10 cellular contexts compared by ENCODE assay signal in genomic region chr3:73484656-73485248, GRCh38.
DNase-seq lines count a peak whose midpoint lies in the region; ATAC-seq and TF ChIP-seq lines count a peak whose summit lies in the region.
"Had no signal": no experiment of that assay in that cellular context is flagged by ENCODE, and none has a peak within 500 bp of the region (broad histone marks: within the 10 kb centered on the region; RNA-seq: fewer than 3 reads in every experiment).

No MANE protein-coding gene starts in this region.

- no peak for TF ChIP-seq EP300 in ovary (IDR thresholded peaks at IDR 0.05)

- H3K4me1 ChIP-seq in ovary (ENCODE audit: insufficient read depth) = peaks cover 19% of the 10 kb centered on the region
- peaks cover 17 to 48% of the 10 kb centered on the region in 2 donors for H3K4me1 ChIP-seq in adrenal gland (replicated peaks in 1 of 2)

- H3K27me3 ChIP-seq in ovary (no peaks in the 10 kb centered on the region), adrenal gland (no peaks in the 10 kb centered on the region)

- no peaks in the 10 kb centered on the region for H3K9me3 ChIP-seq in ovary
- no peaks in the 10 kb centered on the region for H3K9me3 ChIP-seq in adrenal gland (replicated peaks in 1 of 3)

- 70 to 77% (median 75%) methylated on average over 7 of the region's 7 CpGs for WGBS in ovary, 3 donors
- WGBS in adrenal gland, 4 donors = 80 to 84% (median 82%) methylated on average over 7 of the region's 7 CpGs

- TF ChIP-seq POLR2A in ovary (IDR thresholded peaks at IDR 0.05) (no peak), adrenal gland (IDR thresholded peaks at IDR 0.05) (no peak)

- DNase-seq in AG20443 (ENCODE audit: low spot score) (peak; percentile 40), NCI-H69 (lab: John Stamatoyannopoulos, UW) (peak; percentile 5), posterior vena cava (ENCODE audit: low spot score) (no peak), ovary (no peak), adrenal gland (no peak), SIG-M5 (lab: John Stamatoyannopoulos, UW) (no peak)
- DNase-seq: activated CD8-positive, alpha-beta T cell treated with anti-CD3 and anti-CD28 coated beads for 36 hours; NCI-H526 treated with DMSO at 0.1 percent for 48 hours had no signal

- H3K36me3 ChIP-seq in ovary = no peaks in the 10 kb centered on the region
- H3K36me3 ChIP-seq in adrenal gland (replicated peaks in 1 of 2) = no peaks in the 10 kb centered on the region

- H3K4me3 ChIP-seq in ovary (no peak overlapping the region), adrenal gland (no peak overlapping the region)

- TF ChIP-seq CTCF in ovary (IDR thresholded peaks at IDR 0.05) (no peak), adrenal gland (IDR thresholded peaks at IDR 0.05) (no peak)

- ATAC-seq in GM19324 (IDR thresholded peaks at IDR 0.05; ENCODE audit: low FRiP score, unreplicated experiment) = peak; percentile 75
- peak; percentile 90 for ATAC-seq in HG02852 (IDR thresholded peaks at IDR 0.05; ENCODE audit: unreplicated experiment)
- ATAC-seq: activated CD8-positive, alpha-beta T cell treated with anti-CD3 and anti-CD28 coated beads for 36 hours had no signal

- no peak overlapping the region for H3K27ac ChIP-seq in ovary
- H3K27ac ChIP-seq in adrenal gland = no peak overlapping the region

- intact Hi-C loops in posterior vena cava (cut with DNase I) (no loop called here), ovary (cut with DNase I) (no loop called here), adrenal gland (cut with DNase I) (no loop called here)

Comparison
In these comparisons a context has a peak if more than half of its experiments do, and no peak if none do; other contexts are left out.
1. DNase-seq: peak in AG20443 (single experiment) and NCI-H69 (single experiment); none in posterior vena cava (single experiment), ovary (0 of 5), adrenal gland (0 of 7) and SIG-M5 (single experiment).